In genomic region chr10:14570800-14571199, GRCh38 we compare ENCODE assay signal across 12 cellular contexts.
A peak's percentile ranks its signal among the peaks of the same experiment; 100 is the strongest.
DNase-seq lines count a peak whose midpoint lies in the region; ATAC-seq and TF ChIP-seq lines count a peak whose summit lies in the region.
"Had no signal": no experiment of that assay in that cellular context is flagged by ENCODE, and none has a peak within 500 bp of the region (broad histone marks: within the 10 kb centered on the region; RNA-seq: fewer than 3 reads in every experiment).

No MANE protein-coding gene starts in this region.

- WGBS in body of pancreas, 2 donors: 17 to 50% methylated on average over 1 of the region's 1 CpG
- 79% methylated on average over 1 of the region's 1 CpG for WGBS in urinary bladder

- peak overlapping the region; percentile 98 for H3K27ac Mint-ChIP-seq in activated naive CD4-positive, alpha-beta T cell treated with anti-CD3 and anti-CD28 coated beads, Interleukin-2, amount 50 U/mL, for 24 hours
- H3K27ac Mint-ChIP-seq: nephron had no signal

- peak overlapping the region; percentile 75 to 92 (median 88) for H3K27ac ChIP-seq in body of pancreas
- H3K27ac ChIP-seq in urinary bladder (ENCODE audit: low read depth): peak overlapping the region; percentile 71

- H3K4me3 ChIP-seq in body of pancreas: no peak overlapping the region
- H3K4me3 ChIP-seq in mononuclear cell (ENCODE audit: low read length): peak overlapping the region; percentile 24
- no peak overlapping the region for H3K4me3 ChIP-seq in urinary bladder (ENCODE audit: low read depth, low read length)
- no peak overlapping the region for H3K4me3 ChIP-seq in BE2C (ENCODE audit: low read depth, low read length)
- H3K4me3 ChIP-seq: smooth muscle cell had no signal

- no peak for TF ChIP-seq POLR2A in body of pancreas (IDR thresholded peaks at IDR 0.05)

- H3K9me3 Mint-ChIP-seq in activated naive CD4-positive, alpha-beta T cell treated with anti-CD3 and anti-CD28 coated beads, Interleukin-2, amount 50 U/mL, for 24 hours: no peaks in the 10 kb centered on the region
- H3K9me3 Mint-ChIP-seq: nephron had no signal

- no peaks in the 10 kb centered on the region for H3K9me3 ChIP-seq in body of pancreas
- H3K9me3 ChIP-seq in mononuclear cell (ENCODE audit: low read depth, low read length): no peaks in the 10 kb centered on the region
- no peaks in the 10 kb centered on the region for H3K9me3 ChIP-seq in BE2C

- no peak for TF ChIP-seq CTCF in body of pancreas (IDR thresholded peaks at IDR 0.05)
- no peak for TF ChIP-seq CTCF in BE2C (IDR thresholded peaks at IDR 0.05; ENCODE audit: low read depth, low read length)

- no peak for ATAC-seq in body of pancreas
- ATAC-seq in HG02852 (IDR thresholded peaks at IDR 0.05; ENCODE audit: unreplicated experiment): no peak
- ATAC-seq in left cardiac atrium: no peak

- no peaks in the 10 kb centered on the region for H3K27me3 ChIP-seq in body of pancreas
- H3K27me3 ChIP-seq in mononuclear cell (ENCODE audit: insufficient read depth, low read length): no peaks in the 10 kb centered on the region
- no peaks in the 10 kb centered on the region for H3K27me3 ChIP-seq in BE2C

- intact Hi-C loops in body of pancreas (cut with DNase I) (no loop called here), left cardiac atrium (cut with DNase I) (no loop called here)

- H3K4me1 Mint-ChIP-seq in activated naive CD4-positive, alpha-beta T cell treated with anti-CD3 and anti-CD28 coated beads, Interleukin-2, amount 50 U/mL, for 24 hours: peaks cover 98% of the 10 kb centered on the region
- H3K4me1 Mint-ChIP-seq: nephron had no signal

- H3K4me1 ChIP-seq in body of pancreas: peaks cover 59% of the 10 kb centered on the region
- H3K4me1 ChIP-seq in mononuclear cell (ENCODE audit: insufficient read depth, low read length): peaks cover 84% of the 10 kb centered on the region
- H3K4me1 ChIP-seq in urinary bladder (ENCODE audit: insufficient read depth): no peaks in the 10 kb centered on the region
- peaks cover 9% of the 10 kb centered on the region; the same call in 1 of the 2 replicates for H3K4me1 ChIP-seq in BE2C

- DNase-seq in activated naive CD4-positive, alpha-beta T cell treated with Interleukin-2 at 50 U/mL for 16 hours: no peak
- DNase-seq in body of pancreas: peak in 2 of 4 donors; percentile 46 to 47
- DNase-seq in BE2C: no peak
- no peak for DNase-seq in left cardiac atrium
- DNase-seq: amniotic stem cell, NCI-H2171 treated with DMSO at 0.1 percent for 48 hours had no signal

- no peaks in the 10 kb centered on the region for H3K27me3 Mint-ChIP-seq in activated naive CD4-positive, alpha-beta T cell treated with anti-CD3 and anti-CD28 coated beads, Interleukin-2, amount 50 U/mL, for 24 hours

- peaks cover 25% of the 10 kb centered on the region for H3K36me3 Mint-ChIP-seq in activated naive CD4-positive, alpha-beta T cell treated with anti-CD3 and anti-CD28 coated beads, Interleukin-2, amount 50 U/mL, for 24 hours

- H3K36me3 ChIP-seq in body of pancreas (replicated peaks in 1 of 2; ENCODE audit: insufficient read depth in 1 of 2, low read depth in 2 of 2) (peaks cover 0 to 2% of the 10 kb centered on the region in 2 donors), urinary bladder (ENCODE audit: insufficient read depth) (no peaks in the 10 kb centered on the region), BE2C (peaks cover 11% of the 10 kb centered on the region)

- peak overlapping the region; percentile 93 for H3K4me3 Mint-ChIP-seq in activated naive CD4-positive, alpha-beta T cell treated with anti-CD3 and anti-CD28 coated beads, Interleukin-2, amount 50 U/mL, for 24 hours
- H3K4me3 Mint-ChIP-seq: nephron had no signal
